In the genomic region with DNA sequence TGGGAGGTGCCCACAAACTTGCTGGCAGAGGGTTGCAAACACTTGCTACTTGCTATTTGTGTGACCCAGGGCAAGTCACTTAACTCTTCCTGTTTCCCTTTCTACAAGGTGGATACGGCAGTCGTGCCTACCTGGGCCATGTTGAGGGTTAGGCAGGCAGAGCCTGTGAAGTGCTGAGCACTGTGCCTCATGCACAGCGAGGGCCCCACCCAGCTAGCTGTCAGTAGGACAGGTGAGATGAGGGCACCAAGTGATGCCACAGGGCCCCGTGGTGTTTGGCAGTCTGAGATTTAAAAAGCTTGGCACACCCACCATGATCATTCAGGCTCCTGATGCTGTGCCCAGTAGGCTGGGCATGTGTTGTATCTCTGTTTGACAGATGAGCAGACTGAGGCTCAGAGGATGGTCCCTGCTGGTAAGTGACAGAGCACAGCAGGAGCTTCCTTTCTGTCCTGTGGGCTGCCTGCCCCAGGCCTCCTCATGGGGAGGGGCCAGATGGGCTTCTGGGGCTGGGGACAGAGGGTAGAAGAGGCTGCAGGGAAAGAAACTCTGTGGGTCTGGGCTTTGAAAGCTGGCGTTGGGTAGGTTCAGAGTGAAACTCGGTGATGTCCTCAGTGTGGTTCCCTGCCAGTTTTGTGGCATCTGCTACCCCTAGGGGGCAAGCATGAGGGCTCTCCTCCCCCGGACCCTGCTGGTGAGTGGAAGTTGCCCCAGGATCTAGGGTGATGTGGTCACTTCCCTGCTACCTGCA, we compare ENCODE assay signal across 11 cellular contexts. TPM values are rescaled to one million over a fixed set of nuclear protein-coding genes. Genes with fewer than 3 reads are reported as not detected.
DNase-seq lines count a peak whose midpoint lies in the region; ATAC-seq and TF ChIP-seq lines count a peak whose summit lies in the region.
"Had no signal": no experiment of that assay in that cellular context is flagged by ENCODE, and none has a peak within 500 bp of the region (broad histone marks: within the 10 kb centered on the region; RNA-seq: fewer than 3 reads in every experiment).

No MANE protein-coding gene starts in this region.

- H3K79me2 ChIP-seq in Karpas-422 (ENCODE audit: low read length) (no peaks in the 10 kb centered on the region), osteoblast (ENCODE audit: insufficient read depth, low read length) (no peaks in the 10 kb centered on the region)

- TF ChIP-seq CTCF in chondrocyte (IDR thresholded peaks at IDR 0.05) (peak; percentile 50), osteoblast (IDR thresholded peaks at IDR 0.05; ENCODE audit: extremely low read depth, low read depth, low read length) (peak; percentile 27), tibial nerve (IDR thresholded peaks at IDR 0.05) (no peak)

- H3K27ac ChIP-seq in Karpas-422 (ENCODE audit: low read length) (no peak overlapping the region), osteoblast (ENCODE audit: low read depth, low read length) (no peak overlapping the region), tibial nerve (no peak overlapping the region)
- H3K27ac ChIP-seq: brain microvascular endothelial cell had no signal

- H3K4me1 ChIP-seq in Karpas-422 (ENCODE audit: low read length) (peaks cover 5% of the 10 kb centered on the region; the same call in 1 of the 2 replicates), osteoblast (ENCODE audit: insufficient read depth, low read length) (peaks cover 9% of the 10 kb centered on the region), tibial nerve (peaks cover 0 to 49% (median 0%) of the 10 kb centered on the region in 4 donors)

- H3K9me3 ChIP-seq in Karpas-422 (ENCODE audit: low read length) (no peaks in the 10 kb centered on the region), osteoblast (ENCODE audit: low read depth, low read length) (no peaks in the 10 kb centered on the region), tibial nerve (no peaks in the 10 kb centered on the region)

- peaks cover 15% of the 10 kb centered on the region for H3K27me3 Mint-ChIP-seq in chondrocyte (ENCODE audit: low read depth)

- TF ChIP-seq POLR2A in tibial nerve (IDR thresholded peaks at IDR 0.05), result no peak

- DNase-seq in NCI-H82 (lab: John Stamatoyannopoulos, UW) (peak; percentile 26), NCI-H82 treated with DMSO at 0.1 percent for 48 hours (lab: John Stamatoyannopoulos, UW; ENCODE audit: unreplicated experiment) (no peak), Karpas-422 (peak; percentile 56), chondrocyte (ENCODE audit: low spot score) (peak; percentile 47), osteoblast (ENCODE audit: insufficient read length, low spot score, missing footprints) (no peak), tibial nerve (ENCODE audit: low spot score in 2 of 2) (no peak), mesenteric fat pad (ENCODE audit: low spot score) (no peak)
- DNase-seq: ACHN, brain microvascular endothelial cell, glutamatergic neuron had no signal

- ATAC-seq in HG02571 (IDR thresholded peaks at IDR 0.05; ENCODE audit: unreplicated experiment), result no peak

- H3K4me3 Mint-ChIP-seq in chondrocyte (ENCODE audit: unreplicated experiment), result no peak overlapping the region

- no peaks in the 10 kb centered on the region for H4K20me1 ChIP-seq in Karpas-422 (ENCODE audit: insufficient read depth, low read depth, low read length)
- H4K20me1 ChIP-seq in osteoblast (ENCODE audit: insufficient read depth, low read length), result no peaks in the 10 kb centered on the region

- H3K36me3 ChIP-seq in Karpas-422 (ENCODE audit: insufficient read depth, low read length), result no peaks in the 10 kb centered on the region
- no peaks in the 10 kb centered on the region for H3K36me3 ChIP-seq in osteoblast (ENCODE audit: insufficient read depth, low read length)
- H3K36me3 ChIP-seq in tibial nerve, result no peaks in the 10 kb centered on the region
- H3K36me3 ChIP-seq: brain microvascular endothelial cell had no signal

- no peaks in the 10 kb centered on the region for H3K27me3 ChIP-seq in Karpas-422 (ENCODE audit: low read length)
- H3K27me3 ChIP-seq in osteoblast (ENCODE audit: insufficient read depth, low read length), result peaks cover 11% of the 10 kb centered on the region
- no peaks in the 10 kb centered on the region for H3K27me3 ChIP-seq in tibial nerve

- no peak overlapping the region for H3K4me2 ChIP-seq in Karpas-422 (ENCODE audit: low read depth, low read length, poor library complexity, severe bottlenecking)
- no peak overlapping the region for H3K4me2 ChIP-seq in osteoblast (ENCODE audit: insufficient read depth, low read length)

- H3K4me3 ChIP-seq in Karpas-422 (ENCODE audit: low read length) (no peak overlapping the region), osteoblast (ENCODE audit: insufficient read depth, low read length) (no peak overlapping the region), tibial nerve (no peak overlapping the region)

- 43 to 55% methylated on average over 6 to 7 of the region's 7 CpGs for WGBS in tibial nerve, 2 donors

- H3K9me2 ChIP-seq in Karpas-422 (replicated peaks; ENCODE audit: insufficient read depth, low read length), result no peaks in the 10 kb centered on the region

- no peak overlapping the region for H3K27ac Mint-ChIP-seq in chondrocyte (ENCODE audit: unreplicated experiment)

- H3K9ac ChIP-seq in Karpas-422 (ENCODE audit: low read length), result no peak overlapping the region

- H3K9me3 Mint-ChIP-seq in chondrocyte (ENCODE audit: low read depth), result no peaks in the 10 kb centered on the region

- peaks cover 27% of the 10 kb centered on the region for H3K4me1 Mint-ChIP-seq in chondrocyte (ENCODE audit: low read depth)

- no peak for TF ChIP-seq EP300 in tibial nerve (IDR thresholded peaks at IDR 0.05)

- H2AFZ ChIP-seq in Karpas-422 (ENCODE audit: low read length) (no peak overlapping the region), osteoblast (ENCODE audit: low read length) (no peak overlapping the region)

- H3K36me3 Mint-ChIP-seq in chondrocyte (ENCODE audit: low read depth), result no peaks in the 10 kb centered on the region

RNA-seq across cellular contexts. Expression of gene TSPAN18, which starts 59.3 kb away (rescaled TPM):
- total RNA-seq in Karpas-422 (2014; rRNA removed; shearing (Covaris generic); ENCODE audit: low replicate concordance), result 0.90 and 1.8 TPM in 2 replicates
- 4.0 to 4.9 TPM (median 4.6 TPM) in 3 replicates for total RNA-seq in chondrocyte
- 3.2 and 5.8 TPM in 2 replicates for total RNA-seq in osteoblast
- total RNA-seq in tibial nerve, result 10 to 100 TPM in 1 of 4 donors, 1 to 10 TPM in 3; 6.7 to 13.1 (median 7.9) TPM
- total RNA-seq in mesenteric fat pad, result 14.2 TPM

Comparison
In these comparisons a context has a peak if more than half of its experiments do, and no peak if none do; other contexts are left out.
1. DNase-seq: peak in NCI-H82 (single experiment), Karpas-422 (single experiment) and chondrocyte (single experiment); none in NCI-H82 treated with DMSO at 0.1 percent for 48 hours (single experiment), osteoblast (single experiment), tibial nerve (0 of 2) and mesenteric fat pad (single experiment).
2. CTCF ChIP-seq: peak in chondrocyte (single experiment) and osteoblast (single experiment); none in tibial nerve (0 of 5).